ENCODE assay signal across 19 cellular contexts in the genomic region with DNA sequence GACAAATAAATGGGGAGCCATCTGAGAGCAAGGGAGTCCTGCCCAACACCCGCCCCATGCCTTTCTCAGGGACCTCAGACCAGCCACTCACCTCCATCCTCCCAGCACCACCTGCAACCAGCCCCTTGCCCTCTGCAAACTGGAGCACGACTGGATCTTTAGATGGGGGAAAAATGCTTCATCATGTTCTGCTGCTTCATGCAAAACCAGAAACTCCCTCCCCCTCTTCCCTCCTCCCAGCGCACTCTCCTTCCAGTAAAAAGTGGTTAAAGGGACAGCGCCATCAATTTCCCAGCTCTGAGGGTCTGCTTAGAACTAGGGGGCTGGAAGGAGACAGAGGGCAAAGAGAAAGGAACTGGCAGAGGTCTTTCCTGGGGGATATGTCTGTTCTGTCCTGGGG. TPM values are rescaled to one million over a fixed set of nuclear protein-coding genes. Genes with fewer than 3 reads are reported as not detected.
A peak's percentile ranks its signal among the peaks of the same experiment; 100 is the strongest.
DNase-seq lines count a peak whose midpoint lies in the region; ATAC-seq and TF ChIP-seq lines count a peak whose summit lies in the region.
"Had no signal": no experiment of that assay in that cellular context is flagged by ENCODE, and none has a peak within 500 bp of the region (broad histone marks: within the 10 kb centered on the region; RNA-seq: fewer than 3 reads in every experiment).

No MANE protein-coding gene starts in this region.

- intact Hi-C loops in A673 (cut with micrococcal nuclease; ENCODE audit: unreplicated experiment) (no loop called here), dorsolateral prefrontal cortex (cut with DNase I) (no loop called here)
- intact Hi-C loops in CD4-positive, alpha-beta T cell (cut with DNase I, micrococcal nuclease) = loop anchor here in 1 of 2 experiments (10.0 kb wide), 1 partner anchor 83 kb away; no protein-coding TSS in a partner anchor

- DNase-seq in A673 (ENCODE audit: low spot score) = peak; percentile 30
- DNase-seq in DMS79 treated with DMSO at 0.1 percent for 48 hours (lab: John Stamatoyannopoulos, UW) = peak; percentile 57
- DNase-seq in NCI-H2227 treated with DMSO at 0.1 percent for 48 hours (lab: John Stamatoyannopoulos, UW) = peak; percentile 62
- DNase-seq in dorsolateral prefrontal cortex = peak in 2 of 10 donors; percentile 21 to 53
- DNase-seq in CD4-positive, alpha-beta T cell = no peak
- DNase-seq in cortex of kidney (lab: John Stamatoyannopoulos, UW) = no peak
- no peak for DNase-seq in HuH-7 (ENCODE audit: low spot score)
- DNase-seq: amniotic stem cell; GOT3; stimulated activated naive B cell treated with anti-CD40 and anti-IgM and Interleukin-4, amounts not matched to agents 10 μg/mL and 1 μg/mL and 100 μg/mL, for 72 hours; uterus had no signal

- no peaks in the 10 kb centered on the region for H3K9me3 ChIP-seq in A673 (ENCODE audit: low read depth, low read length, poor library complexity, severe bottlenecking)
- no peaks in the 10 kb centered on the region for H3K9me3 ChIP-seq in CD4-positive, alpha-beta T cell (ENCODE audit: control insufficient read depth, low read length)
- H3K9me3 ChIP-seq: neutrophil, uterus had no signal

- H3K4me3 ChIP-seq in A673 (ENCODE audit: low read depth, low read length, poor library complexity, severe bottlenecking) (peak overlapping the region; percentile 4), dorsolateral prefrontal cortex (peak overlapping the region in 56 of 59 donors; percentile 19 to 71 (median 58))
- H3K4me3 ChIP-seq: uterus had no signal

- POLR2A ChIA-PET in A673 (lab: Charles Lee; ENCODE audit: low non-redundant PET) = no interaction called here
- POLR2A ChIA-PET in CD4-positive, alpha-beta T cell (lab: Charles Lee) = no interaction called here

- no peak overlapping the region for H3K4me3 Mint-ChIP-seq in CD4-positive, alpha-beta T cell
- H3K4me3 Mint-ChIP-seq: activated T-helper 17 cell treated with anti-CD3 and anti-CD28 coated beads, Interleukin-2, amount 50 U/mL, for 72 hours; memory B cell; T-helper 1 cell treated with Interleukin-12 subunit alpha and Interleukin-12 subunit beta and Interleukin-4 antibody, amounts not matched to agents 30 μg/mL and 1 μg/mL, for 36 hours had no signal

- peaks cover 73% of the 10 kb centered on the region for H3K27me3 Mint-ChIP-seq in CD4-positive, alpha-beta T cell

- H3K36me3 ChIP-seq in A673 (ENCODE audit: insufficient read depth, low read length, poor library complexity, severe bottlenecking) = no peaks in the 10 kb centered on the region
- H3K36me3 ChIP-seq: neutrophil, uterus had no signal

- peaks cover 9% of the 10 kb centered on the region for H3K4me1 ChIP-seq in A673 (ENCODE audit: insufficient read depth, low read length, poor library complexity, severe bottlenecking)

- TF ChIP-seq CTCF in A673 (conservative IDR thresholded peaks at IDR 0.05; ENCODE audit: low read depth, low read length) (no peak), dorsolateral prefrontal cortex (IDR thresholded peaks at IDR 0.05 in 54 of 56, conservative IDR thresholded peaks at IDR 0.05 in 2 of 56; ENCODE audit: low read depth in 1 of 56, partially characterized antibody in 56 of 56) (no peak)
- TF ChIP-seq CTCF in CD4-positive, alpha-beta T cell (IDR thresholded peaks at IDR 0.05) = no peak

- H3K9me3 Mint-ChIP-seq in CD4-positive, alpha-beta T cell = no peaks in the 10 kb centered on the region
- H3K9me3 Mint-ChIP-seq: activated T-helper 17 cell treated with anti-CD3 and anti-CD28 coated beads, Interleukin-2, amount 50 U/mL, for 72 hours; memory B cell; stimulated activated naive B cell treated with anti-CD40 and anti-IgM and Interleukin-4, amounts not matched to agents 10 μg/mL and 1 μg/mL and 100 μg/mL, for 72 hours; T-helper 1 cell treated with Interleukin-12 subunit alpha and Interleukin-12 subunit beta and Interleukin-4 antibody, amounts not matched to agents 30 μg/mL and 1 μg/mL, for 36 hours had no signal

- no peak for ATAC-seq in CD4-positive, alpha-beta T cell (ENCODE audit: poor library complexity)
- ATAC-seq in GM21526 (IDR thresholded peaks at IDR 0.05; ENCODE audit: low FRiP score, unreplicated experiment) = no peak
- ATAC-seq: activated T-helper 17 cell treated with anti-CD3 and anti-CD28 coated beads, Interleukin-2, amount 50 U/mL, for 72 hours; stimulated activated naive B cell treated with anti-CD40 and anti-IgM and Interleukin-4, amounts not matched to agents 10 μg/mL and 1 μg/mL and 100 μg/mL, for 72 hours had no signal

- BruUV-seq in A673 (replicated peaks; lab: Mats Ljungman, UMichigan) = no TSS peak

- H3K27me3 ChIP-seq in A673 (replicated peaks; ENCODE audit: insufficient read depth, low read depth, low read length, poor library complexity) = peaks cover 33% of the 10 kb centered on the region
- H3K27me3 ChIP-seq in dorsolateral prefrontal cortex = peaks cover 0 to 46% (median 23%) of the 10 kb centered on the region in 45 donors
- peaks cover 44% of the 10 kb centered on the region for H3K27me3 ChIP-seq in CD4-positive, alpha-beta T cell (ENCODE audit: control insufficient read depth, insufficient read depth, low read length)

- no peak overlapping the region for H3K27ac ChIP-seq in A673 (ENCODE audit: low read depth, low read length, poor library complexity, severe bottlenecking)
- H3K27ac ChIP-seq in dorsolateral prefrontal cortex = peak overlapping the region in 48 of 59 donors; percentile 5 to 86 (median 62)
- no peak overlapping the region for H3K27ac ChIP-seq in CD4-positive, alpha-beta T cell (ENCODE audit: low read depth, low read length)
- H3K27ac ChIP-seq: neutrophil, uterus had no signal

- H3K27ac Mint-ChIP-seq in CD4-positive, alpha-beta T cell = no peak overlapping the region
- H3K27ac Mint-ChIP-seq: activated T-helper 17 cell treated with anti-CD3 and anti-CD28 coated beads, Interleukin-2, amount 50 U/mL, for 72 hours; memory B cell; stimulated activated naive B cell treated with anti-CD40 and anti-IgM and Interleukin-4, amounts not matched to agents 10 μg/mL and 1 μg/mL and 100 μg/mL, for 72 hours; T-helper 1 cell treated with Interleukin-12 subunit alpha and Interleukin-12 subunit beta and Interleukin-4 antibody, amounts not matched to agents 30 μg/mL and 1 μg/mL, for 36 hours had no signal

- CTCF ChIA-PET in A673 (lab: Charles Lee) = no interaction called here
- CTCF ChIA-PET in CD4-positive, alpha-beta T cell (lab: Charles Lee) = no interaction called here

- peaks cover 19% of the 10 kb centered on the region for H3K4me1 Mint-ChIP-seq in CD4-positive, alpha-beta T cell (ENCODE audit: low read depth)
- H3K4me1 Mint-ChIP-seq: activated T-helper 17 cell treated with anti-CD3 and anti-CD28 coated beads, Interleukin-2, amount 50 U/mL, for 72 hours had no signal

- no peaks in the 10 kb centered on the region for H3K36me3 Mint-ChIP-seq in CD4-positive, alpha-beta T cell (ENCODE audit: low read depth)
- H3K36me3 Mint-ChIP-seq: memory B cell had no signal

RNA-seq across cellular contexts. Expression of gene NEFH, which starts 2.1 kb away (rescaled TPM):
- total RNA-seq in A673 (2021) = 21.4 and 22.0 TPM in 2 replicates
- total RNA-seq in dorsolateral prefrontal cortex = 100 to 1,000 TPM in 54 of 120 experiments, 10 to 100 TPM in 66; 16.2 to 267 (median 91.7) TPM
- under 1 TPM; 0.05 to 0.06 TPM for total RNA-seq in CD4-positive, alpha-beta T cell

RNA-seq across cellular contexts. Expression of gene RFPL1, which starts 39.5 kb away (rescaled TPM):
- total RNA-seq in A673 (2021) (not detected in 2 replicates), dorsolateral prefrontal cortex (1 to 10 TPM in 4 of 120 experiments, under 1 TPM in 37, not detected in 79; 0.31 to 1.4 (median 0.56) TPM)
- not detected for total RNA-seq in CD4-positive, alpha-beta T cell
- total RNA-seq: activated T-helper 17 cell treated with anti-CD3 and anti-CD28 coated beads, Interleukin-2, amount 50 U/mL, for 72 hours; CD4-positive, alpha-beta memory T cell; fibroblast of lung; skeletal muscle tissue; uterus had no signal

Comparison
In these comparisons a context has a peak if more than half of its experiments do, and no peak if none do; other contexts are left out.
1. DNase-seq: peak in A673 (single experiment), DMS79 treated with DMSO at 0.1 percent for 48 hours (single experiment) and NCI-H2227 treated with DMSO at 0.1 percent for 48 hours (single experiment); none in CD4-positive, alpha-beta T cell (0 of 10), cortex of kidney (single experiment) and HuH-7 (single experiment).
2. H3K27ac ChIP-seq: peak in dorsolateral prefrontal cortex (48 of 59); none in A673 (single experiment) and CD4-positive, alpha-beta T cell (single experiment).
3. RNA of gene NEFH, which starts 2.1 kb away (total RNA-seq): 16.2 to 267 TPM in dorsolateral prefrontal cortex and 21.4 to 22.0 TPM in A673; 0.05 to 0.06 TPM in CD4-positive, alpha-beta T cell; every median in the first group is over 10 times any median in the second.